19 cellular contexts compared by ENCODE assay signal in the genomic region with DNA sequence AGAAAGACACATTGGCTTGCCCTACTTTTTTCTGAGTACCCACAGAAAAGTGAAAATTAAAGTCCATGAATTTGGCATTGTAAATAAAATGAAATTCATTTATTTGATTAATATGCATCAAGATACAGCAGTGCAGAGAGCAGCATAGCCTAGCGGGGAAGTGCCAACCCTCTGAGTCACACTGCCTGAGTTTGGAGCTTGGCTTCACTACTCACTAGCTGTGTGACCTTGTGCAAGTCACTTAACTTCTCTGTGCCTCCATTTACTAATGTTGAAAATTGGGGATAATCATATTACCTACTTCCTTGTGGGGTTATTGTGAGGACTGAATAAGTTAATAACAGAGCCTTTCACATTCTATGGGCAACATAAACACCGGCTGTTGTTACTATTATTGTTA.
"Had no signal": no experiment of that assay in that cellular context is flagged by ENCODE, and none has a peak within 500 bp of the region (broad histone marks: within the 10 kb centered on the region; RNA-seq: fewer than 3 reads in every experiment).

No MANE protein-coding gene starts in this region.

- H3K27ac ChIP-seq: ascending aorta, coronary artery, psoas muscle, right lobe of liver, suprapubic skin, upper lobe of left lung had no signal

- H3K4me1 ChIP-seq: right lobe of liver had no signal

- H3K4me1 Mint-ChIP-seq: naive thymus-derived CD8-positive, alpha-beta T cell had no signal

- H3K9me3 Mint-ChIP-seq: naive thymus-derived CD8-positive, alpha-beta T cell had no signal

- DNase-seq: activated CD8-positive, alpha-beta memory T cell treated with anti-CD3 and anti-CD28 coated beads, Interleukin-2, amount 50 U/mL, for 48 hours; activated CD8-positive, alpha-beta T cell treated with anti-CD3 and anti-CD28 coated beads, Interleukin-2, amount 10 ng/mL, durations not matched to agents 7 days and 5 days; caudate nucleus; effector CD8-positive, alpha-beta T cell; islet precursor cell; mucosa of descending colon; naive thymus-derived CD8-positive, alpha-beta T cell; occipital lobe; psoas muscle; right lobe of liver; stimulated activated CD4-positive, alpha-beta T cell treated with anti-CD3 and anti-CD28 coated beads, Interleukin-12 subunit alpha, Interleukin-12 subunit beta, amount 100 ng/mL, for 4 hours; stimulated activated naive CD8-positive, alpha-beta T cell treated with anti-CD3 and anti-CD28 coated beads, Interleukin-15, Interleukin-2, amounts not matched to agents 100 U/mL and 50 U/mL, for 24 hours; SW 1271; T-helper 9 cell; upper lobe of left lung had no signal

- H3K27me3 ChIP-seq: ascending aorta, right lobe of liver, suprapubic skin, upper lobe of left lung had no signal

- ATAC-seq: activated CD8-positive, alpha-beta T cell treated with anti-CD3 and anti-CD28 coated beads, Interleukin-2, amount 10 ng/mL, durations not matched to agents 7 days and 5 days; left lobe of liver; mucosa of descending colon; naive thymus-derived CD8-positive, alpha-beta T cell; psoas muscle; right lobe of liver; stimulated activated naive CD8-positive, alpha-beta T cell treated with anti-CD3 and anti-CD28 coated beads, Interleukin-15, Interleukin-2, amounts not matched to agents 100 U/mL and 50 U/mL, for 24 hours had no signal

- H3K4me3 ChIP-seq: ascending aorta, coronary artery, mucosa of descending colon, psoas muscle, right lobe of liver, suprapubic skin, upper lobe of left lung had no signal

- H3K9me3 ChIP-seq: ascending aorta, mucosa of descending colon, psoas muscle, right lobe of liver, suprapubic skin, upper lobe of left lung had no signal

- H3K27ac Mint-ChIP-seq: activated CD8-positive, alpha-beta T cell treated with anti-CD3 and anti-CD28 coated beads, Interleukin-2, amount 10 ng/mL, durations not matched to agents 7 days and 5 days; naive thymus-derived CD8-positive, alpha-beta T cell had no signal

- H3K36me3 ChIP-seq: ascending aorta, right lobe of liver, suprapubic skin, upper lobe of left lung had no signal

- H3K36me3 Mint-ChIP-seq: naive thymus-derived CD8-positive, alpha-beta T cell had no signal

- H3K4me3 Mint-ChIP-seq: activated CD8-positive, alpha-beta T cell treated with anti-CD3 and anti-CD28 coated beads, Interleukin-2, amount 10 ng/mL, durations not matched to agents 7 days and 5 days; naive thymus-derived CD8-positive, alpha-beta T cell had no signal
